Comparison of ENCODE assay signal across 27 cellular contexts in genomic region chr7:81503321-81503720, GRCh38.
"Had no signal": no experiment of that assay in that cellular context is flagged by ENCODE, and none has a peak within 500 bp of the region (broad histone marks: within the 10 kb centered on the region; RNA-seq: fewer than 3 reads in every experiment).

No MANE protein-coding gene starts in this region.

- H3K27me3 ChIP-seq: ascending aorta, cardiac muscle cell, colonic mucosa, sigmoid colon had no signal

- H3K36me3 ChIP-seq: ascending aorta, cardiac muscle cell, colonic mucosa, pancreas, prostate gland, sigmoid colon, WERI-Rb-1 had no signal

- H3K27ac ChIP-seq: ascending aorta, cardiac muscle cell, colonic mucosa, pancreas, prostate gland, sigmoid colon, WERI-Rb-1 had no signal

- H3K4me1 ChIP-seq: colonic mucosa, pancreas, prostate gland had no signal

- DNase-seq: activated CD4-positive, alpha-beta T cell treated with anti-CD3 and anti-CD28 coated beads for 48 hours; activated CD4-positive, alpha-beta T cell treated with anti-CD3 and anti-CD28 coated beads, Interleukin-2, amount 50 U/mL, for 48 hours; activated CD8-positive, alpha-beta memory T cell treated with anti-CD3 and anti-CD28 coated beads for 24 hours; activated gamma-delta T cell; activated naive CD4-positive, alpha-beta T cell treated with anti-CD3 and anti-CD28 coated beads, Interleukin-2, amount 10 ng/mL, durations not matched to agents 7 days and 5 days; activated naive CD8-positive, alpha-beta T cell treated with anti-CD3 and anti-CD28 coated beads, Interleukin-2, amount 10 ng/mL, durations not matched to agents 7 days and 5 days; cerebellar nuclear complex; colonic mucosa; effector CD8-positive, alpha-beta T cell; head of caudate nucleus; hippocampal formation; left colon; naive thymus-derived CD8-positive, alpha-beta T cell; nucleus accumbens; pancreas; sigmoid colon; stimulated activated CD4-positive, alpha-beta T cell treated with anti-CD3 and anti-CD28 coated beads, Interleukin-1b, Interleukin-23, amount 100 ng/mL, for 48 hours; stimulated activated CD4-positive, alpha-beta T cell treated with anti-CD3 and anti-CD28 coated beads, Interleukin-4, amount 100 ng/mL, for 4 hours; stimulated activated CD8-positive, alpha-beta memory T cell treated with anti-CD3 and anti-CD28 coated beads, Interleukin-4, amount 100 ng/mL, for 48 hours; stimulated activated naive CD8-positive, alpha-beta T cell treated with anti-CD3 and anti-CD28 coated beads, Interleukin-15, amount 100 ng/mL, for 72 hours; substantia nigra; T1000; WERI-Rb-1 had no signal

- H3K4me3 ChIP-seq: ascending aorta, cardiac muscle cell, colonic mucosa, pancreas, prostate gland, sigmoid colon, smooth muscle cell had no signal

- H3K9me3 ChIP-seq: ascending aorta, colonic mucosa, pancreas, prostate gland, sigmoid colon had no signal
